In the genomic region with DNA sequence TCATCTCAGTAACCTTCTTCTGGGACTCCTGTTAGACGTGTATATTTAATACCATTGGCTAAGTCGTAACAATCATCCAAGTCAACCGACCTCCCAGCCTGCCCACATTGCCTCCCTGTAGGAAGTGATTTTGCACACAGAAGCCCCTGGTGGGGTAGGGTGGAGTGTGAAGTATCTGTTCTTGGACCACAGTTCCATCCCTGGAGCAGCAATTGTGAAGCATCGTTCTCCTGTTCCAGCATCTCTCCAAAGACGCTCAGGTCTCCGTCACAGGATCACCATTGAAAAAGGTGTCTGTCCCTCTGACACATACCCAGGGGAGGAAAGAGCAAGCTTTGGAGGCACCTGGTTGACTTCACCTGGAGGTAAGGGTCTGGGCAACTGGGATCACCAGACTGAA, we compare ENCODE assay signal across 29 cellular contexts.
"Had no signal": no experiment of that assay in that cellular context is flagged by ENCODE, and none has a peak within 500 bp of the region (broad histone marks: within the 10 kb centered on the region; RNA-seq: fewer than 3 reads in every experiment).

No MANE protein-coding gene starts in this region.

- H3K27me3 ChIP-seq: neural progenitor cell, neutrophil, ovary, right lobe of liver, sigmoid colon, stomach, thyroid gland, tibial nerve, upper lobe of right lung, uterus had no signal

- H3K27ac Mint-ChIP-seq: naive thymus-derived CD4-positive, alpha-beta T cell; natural killer cell; nephron; neural progenitor cell; progenitor cell of endocrine pancreas; stimulated activated effector memory CD8-positive, alpha-beta T cell treated with anti-CD3 and anti-CD28 coated beads, Interleukin-12 subunit alpha, Interleukin-12 subunit beta, amount 100 ng/mL, for 72 hours; stimulated activated naive B cell treated with anti-CD40 and anti-IgM and Interleukin-4, amounts not matched to agents 10 μg/mL and 1 μg/mL and 100 μg/mL, for 72 hours; stimulated activated naive CD8-positive, alpha-beta T cell treated with anti-CD3 and anti-CD28 coated beads, Interleukin-15, Interleukin-2, amounts not matched to agents 100 ng/mL and 50 ng/mL, for 24 hours had no signal

- H3K4me2 ChIP-seq: neural progenitor cell had no signal

- H3K36me3 Mint-ChIP-seq: naive thymus-derived CD4-positive, alpha-beta T cell; natural killer cell; neural progenitor cell; stimulated activated effector memory CD8-positive, alpha-beta T cell treated with anti-CD3 and anti-CD28 coated beads, Interleukin-12 subunit alpha, Interleukin-12 subunit beta, amount 100 ng/mL, for 72 hours; stimulated activated naive B cell treated with anti-CD40 and anti-IgM and Interleukin-4, amounts not matched to agents 10 μg/mL and 1 μg/mL and 100 μg/mL, for 72 hours had no signal

- H3K27me3 Mint-ChIP-seq: progenitor cell of endocrine pancreas; stimulated activated naive CD8-positive, alpha-beta T cell treated with anti-CD3 and anti-CD28 coated beads, Interleukin-15, Interleukin-2, amounts not matched to agents 100 ng/mL and 50 ng/mL, for 24 hours had no signal

- H3K9me3 Mint-ChIP-seq: naive thymus-derived CD4-positive, alpha-beta T cell; natural killer cell had no signal

- H2AFZ ChIP-seq: neural progenitor cell, parathyroid adenoma had no signal

- ATAC-seq: naive thymus-derived CD4-positive, alpha-beta T cell; natural killer cell; psoas muscle; right cardiac atrium; right lobe of liver; stimulated activated effector memory CD8-positive, alpha-beta T cell treated with anti-CD3 and anti-CD28 coated beads, Interleukin-12 subunit alpha, Interleukin-12 subunit beta, amount 100 ng/mL, for 72 hours; stimulated activated naive B cell treated with anti-CD40 and anti-IgM and Interleukin-4, amounts not matched to agents 10 μg/mL and 1 μg/mL and 100 μg/mL, for 72 hours; upper lobe of right lung had no signal

- H3K27ac ChIP-seq: neural progenitor cell, neutrophil, ovary, parathyroid adenoma, psoas muscle, right lobe of liver, sigmoid colon, stomach, thoracic aorta, thyroid gland, tibial nerve, upper lobe of right lung, uterus had no signal

- DNase-seq: naive thymus-derived CD4-positive, alpha-beta T cell; natural killer cell; nucleus accumbens; ovary; posterior cingulate gyrus; psoas muscle; right cardiac atrium; sigmoid colon; small intestine; stimulated activated CD4-positive, alpha-beta T cell treated with anti-CD3 and anti-CD28 coated beads, Interleukin-15, amount 100 ng/mL, for 24 hours; stimulated activated CD4-positive, alpha-beta T cell treated with anti-CD3 and anti-CD28 coated beads, Interleukin-2, amount 100 ng/mL, for 24 hours; stimulated activated CD4-positive, alpha-beta T cell treated with anti-CD3 and anti-CD28 coated beads, Interleukin-2, amount 100 ng/mL, for 48 hours; stimulated activated CD4-positive, alpha-beta T cell treated with anti-CD3 and anti-CD28 coated beads, Interleukin-4, amount 100 ng/mL, for 24 hours; stimulated activated naive B cell treated with anti-CD40 and anti-IgM and Interleukin-4, amounts not matched to agents 10 μg/mL and 1 μg/mL and 100 μg/mL, for 72 hours; stimulated activated naive CD4-positive, alpha-beta T cell treated with Interleukin-2 at 50 U/mL for 16 hours; stomach; thyroid gland; upper lobe of right lung; uterus had no signal

- H3K36me3 ChIP-seq: neural progenitor cell, neutrophil, ovary, right lobe of liver, sigmoid colon, stomach, thoracic aorta, thyroid gland, tibial nerve, upper lobe of right lung, uterus had no signal

- H3K4me1 Mint-ChIP-seq: naive thymus-derived CD4-positive, alpha-beta T cell; natural killer cell; nephron; neural progenitor cell; stimulated activated effector memory CD8-positive, alpha-beta T cell treated with anti-CD3 and anti-CD28 coated beads, Interleukin-12 subunit alpha, Interleukin-12 subunit beta, amount 100 ng/mL, for 72 hours; stimulated activated naive B cell treated with anti-CD40 and anti-IgM and Interleukin-4, amounts not matched to agents 10 μg/mL and 1 μg/mL and 100 μg/mL, for 72 hours had no signal

- H3K9ac ChIP-seq: neural progenitor cell, parathyroid adenoma had no signal

- H3K4me3 ChIP-seq: neural progenitor cell, ovary, psoas muscle, right lobe of liver, sigmoid colon, stomach, thoracic aorta, thyroid gland, tibial nerve, upper lobe of right lung, uterus had no signal

- H3K4me3 Mint-ChIP-seq: naive thymus-derived CD4-positive, alpha-beta T cell; natural killer cell; nephron; neural progenitor cell; stimulated activated effector memory CD8-positive, alpha-beta T cell treated with anti-CD3 and anti-CD28 coated beads, Interleukin-12 subunit alpha, Interleukin-12 subunit beta, amount 100 ng/mL, for 72 hours; stimulated activated naive B cell treated with anti-CD40 and anti-IgM and Interleukin-4, amounts not matched to agents 10 μg/mL and 1 μg/mL and 100 μg/mL, for 72 hours; stimulated activated naive CD8-positive, alpha-beta T cell treated with anti-CD3 and anti-CD28 coated beads, Interleukin-15, Interleukin-2, amounts not matched to agents 100 ng/mL and 50 ng/mL, for 24 hours had no signal

- H3K4me1 ChIP-seq: neural progenitor cell, parathyroid adenoma, psoas muscle, right lobe of liver, sigmoid colon, stomach, thyroid gland, tibial nerve, upper lobe of right lung, uterus had no signal

- H3K9me3 ChIP-seq: neutrophil, ovary, psoas muscle, right lobe of liver, thoracic aorta, thyroid gland, upper lobe of right lung, uterus had no signal
